2 cellular contexts compared by ENCODE assay signal in genomic region chr5:10420468-10420867, GRCh38.
TF ChIP-seq lines count a peak whose summit lies in the region.

No MANE protein-coding gene starts in this region.

TF ChIP-seq in A549, 52 proteins besides CTCF, POLR2A, EP300 and RAD21:
- TF ChIP-seq KDM1A (IDR thresholded peaks at IDR 0.05; ENCODE audit: low read depth) (no peak), RFX5 (IDR thresholded peaks at IDR 0.05) (no peak), SMC3 (IDR thresholded peaks at IDR 0.05) (no peak), MAZ (IDR thresholded peaks at IDR 0.05; ENCODE audit: borderline replicate concordance, low read depth, low read length) (no peak), MAX (IDR thresholded peaks at IDR 0.05) (no peak), POLR2AphosphoS2 (conservative IDR thresholded peaks at IDR 0.05; ENCODE audit: low read length) (no peak)

TF ChIP-seq in GM23338, 12 proteins besides CTCF, POLR2A, EP300 and RAD21:
- TF ChIP-seq NANOG (IDR thresholded peaks at IDR 0.05; ENCODE audit: borderline replicate concordance) (no peak), ZNF462 (CRISPR knock-in tag; IDR thresholded peaks at IDR 0.05) (no peak), POLR2AphosphoS5 (IDR thresholded peaks at IDR 0.05; ENCODE audit: low read depth) (no peak), STAT1 (IDR thresholded peaks at IDR 0.05; ENCODE audit: unreplicated experiment) (no peak), ZNF114 (CRISPR knock-in tag; IDR thresholded peaks at IDR 0.05) (no peak), ZNF331 (CRISPR knock-in tag; IDR thresholded peaks at IDR 0.05; ENCODE audit: low read depth) (no peak), CREB1 (CRISPR knock-in tag; IDR thresholded peaks at IDR 0.05; ENCODE audit: low read depth) (no peak), JUNB (IDR thresholded peaks at IDR 0.05; ENCODE audit: unreplicated experiment) (no peak), EZH2phosphoT487 (IDR thresholded peaks at IDR 0.05; ENCODE audit: unreplicated experiment) (no peak), REST (IDR thresholded peaks at IDR 0.05; ENCODE audit: unreplicated experiment) (no peak), ETS1 (IDR thresholded peaks at IDR 0.05) (no peak), EZH2 (IDR thresholded peaks at IDR 0.05; ENCODE audit: low read depth, unreplicated experiment) (no peak)
TF ChIP-seq in GM23338: peak in this region for 0.
